1 cellular context compared by ENCODE assay signal in genomic region chr5:43007911-43008368, GRCh38.
TF ChIP-seq lines count a peak whose summit lies in the region.

No MANE protein-coding gene starts in this region.

TF ChIP-seq in K562, 482 proteins besides CTCF, POLR2A, EP300 and RAD21 (continued from another document and continues in another):
- TF ChIP-seq ZNF609 (CRISPR knock-in tag; IDR thresholded peaks at IDR 0.05; ENCODE audit: borderline replicate concordance) (no peak), SRSF1 (IDR thresholded peaks at IDR 0.05; ENCODE audit: low read depth, low read length) (no peak), RB1 (IDR thresholded peaks at IDR 0.05; ENCODE audit: low read depth) (0 out of 2 replicates have a peak, but pooled peaks have one; percentile 16), SIN3A (IDR thresholded peaks at IDR 0.05; ENCODE audit: borderline replicate concordance in 2 of 2, control insufficient read depth in 1 of 2, low read depth in 2 of 2, low read length in 2 of 2) (peak in 1 of 2 experiments; percentile 29; a peak in 1 of 4 replicates), ZFP1 (CRISPR knock-in tag; IDR thresholded peaks at IDR 0.05) (no peak), HNRNPUL1 (IDR thresholded peaks at IDR 0.05; ENCODE audit: low read length) (no peak), NFXL1 (CRISPR knock-in tag; IDR thresholded peaks at IDR 0.05) (no peak), THAP12 (CRISPR knock-in tag; IDR thresholded peaks at IDR 0.05) (no peak; the same call in 1 of the 2 replicates), CEBPB (tag; IDR thresholded peaks at IDR 0.05) (no peak), ZNF445 (CRISPR knock-in tag; IDR thresholded peaks at IDR 0.05; ENCODE audit: low read depth) (no peak), GATAD2B (IDR thresholded peaks at IDR 0.05; ENCODE audit: borderline replicate concordance) (no peak), ZBTB11 (CRISPR knock-in tag; IDR thresholded peaks at IDR 0.05) (peak in 1 of 3 experiments; percentile 25; a peak in 2 of 6 replicates), ZFP30 (CRISPR knock-in tag; IDR thresholded peaks at IDR 0.05; ENCODE audit: borderline replicate concordance) (no peak), SFPQ (IDR thresholded peaks at IDR 0.05; ENCODE audit: low read depth, low read length) (no peak), CREB5 (CRISPR knock-in tag; IDR thresholded peaks at IDR 0.05) (peak; percentile 8; the same call in 1 of the 2 replicates), MLLT1 (IDR thresholded peaks at IDR 0.05) (no peak), SNIP1 (IDR thresholded peaks at IDR 0.05; ENCODE audit: low read depth) (no peak), TEAD2 (tag; IDR thresholded peaks at IDR 0.05) (no peak), CHD2 (IDR thresholded peaks at IDR 0.05; ENCODE audit: low read depth, low read length) (no peak), ZNF639 (CRISPR knock-in tag; conservative IDR thresholded peaks at IDR 0.05 in 1 of 2, IDR thresholded peaks at IDR 0.05 in 1 of 2) (no peak), HNRNPH1 (optimal IDR thresholded peaks at IDR 0.05; ENCODE audit: low read depth, low read length) (no peak), NFIX (CRISPR knock-in tag; IDR thresholded peaks at IDR 0.05; ENCODE audit: low read depth) (no peak), ZNF592 (IDR thresholded peaks at IDR 0.05) (peak; percentile 86; the same call in 1 of the 2 replicates), ZNF77 (CRISPR knock-in tag; IDR thresholded peaks at IDR 0.05) (no peak), PKNOX1 (IDR thresholded peaks at IDR 0.05) (peak; percentile 76; the same call in 1 of the 2 replicates), PHF20 (IDR thresholded peaks at IDR 0.05; ENCODE audit: partially characterized antibody) (no peak), MTF1 (CRISPR knock-in tag; IDR thresholded peaks at IDR 0.05; ENCODE audit: borderline replicate concordance) (no peak), HMBOX1 (IDR thresholded peaks at IDR 0.05) (no peak; the same call in 1 of the 2 replicates), HNRNPK (IDR thresholded peaks at IDR 0.05; ENCODE audit: low read depth, low read length, poor library complexity, severe bottlenecking) (no peak), GTF2F1 (IDR thresholded peaks at IDR 0.05; ENCODE audit: low read depth, low read length) (no peak)
